In the genomic region with DNA sequence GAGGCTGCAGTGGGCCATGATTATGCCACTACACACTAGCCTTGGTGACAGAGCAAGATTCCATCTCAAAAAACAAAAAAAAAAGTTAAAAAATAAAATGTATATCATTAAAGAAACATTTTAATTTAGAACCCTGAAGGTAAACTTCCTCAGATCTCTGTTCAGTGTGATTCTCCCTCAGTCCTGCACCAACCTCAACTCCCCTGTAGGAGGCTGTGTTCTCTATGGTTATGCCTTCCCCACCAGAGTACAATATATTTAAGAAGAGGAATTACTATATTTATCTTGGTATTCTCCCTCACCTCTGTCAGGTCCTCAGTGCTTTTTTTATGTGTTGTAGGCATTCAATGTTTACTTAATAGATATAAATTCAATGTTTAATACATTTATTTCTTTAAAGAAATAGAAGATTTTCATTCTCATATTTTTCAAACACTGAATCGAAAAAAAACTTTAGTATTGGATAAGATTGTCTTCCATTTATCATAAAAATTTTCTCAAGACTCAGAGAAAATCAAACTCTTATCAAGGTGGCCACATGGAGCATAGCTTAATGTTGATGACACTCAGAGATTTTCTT, we compare ENCODE assay signal across 8 cellular contexts. TPM values are rescaled to one million over a fixed set of nuclear protein-coding genes. Genes with fewer than 3 reads are reported as not detected.
DNase-seq lines count a peak whose midpoint lies in the region; ATAC-seq and TF ChIP-seq lines count a peak whose summit lies in the region.

No MANE protein-coding gene starts in this region.

- H3K36me3 ChIP-seq in esophagus muscularis mucosa, result no peaks in the 10 kb centered on the region
- no peaks in the 10 kb centered on the region for H3K36me3 ChIP-seq in smooth muscle cell (ENCODE audit: low read depth)
- no peaks in the 10 kb centered on the region for H3K36me3 ChIP-seq in aorta (ENCODE audit: control insufficient read depth in 1 of 2, insufficient read depth in 2 of 2, low read length in 1 of 2)

- no peak for TF ChIP-seq POLR2A in esophagus muscularis mucosa (IDR thresholded peaks at IDR 0.05; ENCODE audit: low read depth)

- H3K9me3 ChIP-seq in esophagus muscularis mucosa (no peaks in the 10 kb centered on the region), smooth muscle cell (replicated peaks; ENCODE audit: low read depth) (no peaks in the 10 kb centered on the region), aorta (ENCODE audit: control insufficient read depth, low read length) (no peaks in the 10 kb centered on the region)

- H3K27ac Mint-ChIP-seq in WTC11, result no peak overlapping the region

- no peak for TF ChIP-seq EP300 in esophagus muscularis mucosa (IDR thresholded peaks at IDR 0.05)

- no peaks in the 10 kb centered on the region for H3K27me3 Mint-ChIP-seq in WTC11 (ENCODE audit: low read depth)

- CTCF ChIA-PET in WTC11 (lab: Charles Lee), result no interaction called here

- ATAC-seq in GM21528 (IDR thresholded peaks at IDR 0.05; ENCODE audit: low FRiP score, unreplicated experiment), result peak; percentile 66
- peak; percentile 50 for ATAC-seq in WTC11
- no peak for ATAC-seq in aorta (ENCODE audit: low FRiP score)

- no peak overlapping the region for H3K27ac ChIP-seq in esophagus muscularis mucosa (replicated peaks in 1 of 4)
- H3K27ac ChIP-seq in smooth muscle cell (ENCODE audit: low read depth), result no peak overlapping the region
- no peak overlapping the region for H3K27ac ChIP-seq in aorta (ENCODE audit: low read depth in 1 of 2, low read length in 2 of 2)

- peak; percentile 61 for TF ChIP-seq CTCF in WTC11 (IDR thresholded peaks at IDR 0.05)
- TF ChIP-seq CTCF in esophagus muscularis mucosa (IDR thresholded peaks at IDR 0.05), result peak; percentile 32 to 57 (median 46)
- TF ChIP-seq CTCF in smooth muscle cell (IDR thresholded peaks at IDR 0.05; ENCODE audit: borderline replicate concordance, insufficient read depth, poor library complexity, severe bottlenecking), result peak; percentile 58

- H3K9me3 Mint-ChIP-seq in WTC11, result peaks cover 8% of the 10 kb centered on the region

- H3K4me2 ChIP-seq in smooth muscle cell, result no peak overlapping the region

- 98% methylated on average over 1 of the region's 1 CpG for WGBS in esophagus muscularis mucosa
- 94% methylated on average over 1 of the region's 1 CpG for WGBS in smooth muscle cell (ENCODE audit: low lambda C conversion rate)
- 93 to 96% methylated on average over 1 of the region's 1 CpG for WGBS in aorta, 2 donors

- intact Hi-C loops in esophagus muscularis mucosa (cut with DNase I), result no loop called here
- intact Hi-C loops in aorta (cut with DNase I), result loop anchor here in 1 of 2 donors (10.0 kb wide), 1 partner anchor 475 kb away; a partner anchor contains a TSS

- no peaks in the 10 kb centered on the region for H4K20me1 ChIP-seq in smooth muscle cell (ENCODE audit: low read depth)

- H3K4me1 ChIP-seq in esophagus muscularis mucosa (peaks cover 3 to 15% (median 7%) of the 10 kb centered on the region in 4 donors), smooth muscle cell (ENCODE audit: low read depth) (no peaks in the 10 kb centered on the region), aorta (ENCODE audit: control insufficient read depth in 1 of 2, insufficient read depth in 2 of 2, low read length in 2 of 2) (no peaks in the 10 kb centered on the region)

- no peaks in the 10 kb centered on the region for H3K79me2 ChIP-seq in smooth muscle cell (ENCODE audit: low read depth)

- peaks cover 5% of the 10 kb centered on the region; the same call in 1 of the 2 replicates for H3K36me3 Mint-ChIP-seq in WTC11

- H3K4me3 ChIP-seq in esophagus muscularis mucosa (no peak overlapping the region), smooth muscle cell (no peak overlapping the region), aorta (ENCODE audit: low read length in 2 of 2) (no peak overlapping the region)

- H3F3A ChIP-seq in smooth muscle cell (ENCODE audit: low read depth), result peaks cover 5% of the 10 kb centered on the region

- POLR2A ChIA-PET in WTC11 (lab: Charles Lee), result no interaction called here

- peaks cover 15% of the 10 kb centered on the region for H3K4me1 Mint-ChIP-seq in WTC11

- DNase-seq in NCI-H1092 treated with DMSO at 0.1 percent for 48 hours (lab: John Stamatoyannopoulos, UW) (peak; percentile 14), NCI-H1092 (lab: John Stamatoyannopoulos, UW) (no peak), Kasumi-1 (lab: John Stamatoyannopoulos, UW) (peak; percentile 79 to 90), WTC11 (ENCODE audit: low spot score) (no peak), esophagus muscularis mucosa (ENCODE audit: extremely low spot score) (no peak), smooth muscle cell (lab: John Stamatoyannopoulos, UW; ENCODE audit: unreplicated experiment) (no peak), aorta (no peak)

- H3K27me3 ChIP-seq in esophagus muscularis mucosa (no peaks in the 10 kb centered on the region), smooth muscle cell (ENCODE audit: low read depth) (no peaks in the 10 kb centered on the region), aorta (ENCODE audit: control insufficient read depth in 1 of 2, insufficient read depth in 2 of 2, low read length in 1 of 2) (no peaks in the 10 kb centered on the region)

- no peak overlapping the region for H3K9ac ChIP-seq in smooth muscle cell (ENCODE audit: low read depth)

- H2AFZ ChIP-seq in smooth muscle cell (ENCODE audit: low read depth), result no peak overlapping the region

- no peak overlapping the region for H3K4me3 Mint-ChIP-seq in WTC11

TF ChIP-seq in WTC11, 78 proteins besides CTCF, POLR2A, EP300 and RAD21:
- no peak for TF ChIP-seq ZNF263 (CRISPR knock-in tag; IDR thresholded peaks at IDR 0.05; ENCODE audit: low read depth)
- TF ChIP-seq, protein P1, sequence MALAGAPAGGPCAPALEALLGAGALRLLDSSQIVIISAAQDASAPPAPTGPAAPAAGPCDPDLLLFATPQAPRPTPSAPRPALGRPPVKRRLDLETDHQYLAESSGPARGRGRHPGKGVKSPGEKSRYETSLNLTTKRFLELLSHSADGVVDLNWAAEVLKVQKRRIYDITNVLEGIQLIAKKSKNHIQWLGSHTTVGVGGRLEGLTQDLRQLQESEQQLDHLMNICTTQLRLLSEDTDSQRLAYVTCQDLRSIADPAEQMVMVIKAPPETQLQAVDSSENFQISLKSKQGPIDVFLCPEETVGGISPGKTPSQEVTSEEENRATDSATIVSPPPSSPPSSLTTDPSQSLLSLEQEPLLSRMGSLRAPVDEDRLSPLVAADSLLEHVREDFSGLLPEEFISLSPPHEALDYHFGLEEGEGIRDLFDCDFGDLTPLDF (CRISPR knock-in tag; IDR thresholded peaks at IDR 0.05), result no peak
- TF ChIP-seq GTF2I (CRISPR knock-in tag; conservative IDR thresholded peaks at IDR 0.05), result no peak
TF ChIP-seq in WTC11: peak in this region for 0.

RNA-seq across cellular contexts. Expression of a gene that starts 4.8 kb away (rescaled TPM):
- total RNA-seq in WTC11 (2021) (23.6 to 25.5 TPM (median 24.2 TPM) in 3 replicates), esophagus muscularis mucosa (1 to 10 TPM; 3.3 to 9.2 (median 4.1) TPM), smooth muscle cell (3.9 and 4.6 TPM in 2 replicates), aorta (1 to 10 TPM; 4.4 to 5.9 TPM)
- polyA plus RNA-seq in smooth muscle cell (0.98 and 1.5 TPM in 2 replicates), aorta (under 1 TPM; 0.72 to 0.88 TPM)

Comparison
In these comparisons a context has a peak if more than half of its experiments do, and no peak if none do; other contexts are left out.
1. DNase-seq: peak in NCI-H1092 treated with DMSO at 0.1 percent for 48 hours (single experiment) and Kasumi-1 (2 of 2); none in NCI-H1092 (single experiment), WTC11 (single experiment), esophagus muscularis mucosa (single experiment), smooth muscle cell (single experiment) and aorta (0 of 2).
2. Peak in every context shown above with its lines, with median percentiles within 50 percentile points of each other: CTCF ChIP-seq.